ENCODE assay signal across 8 cellular contexts in genomic region chr7:90629306-90629918, GRCh38.
DNase-seq lines count a peak whose midpoint lies in the region; ATAC-seq and TF ChIP-seq lines count a peak whose summit lies in the region.

No MANE protein-coding gene starts in this region.

- peak; percentile 83 for ATAC-seq in GM19372 (IDR thresholded peaks at IDR 0.05; ENCODE audit: low read depth, unreplicated experiment)
- ATAC-seq in HG03354 (IDR thresholded peaks at IDR 0.05; ENCODE audit: poor library complexity, severe bottlenecking, unreplicated experiment) = peak; percentile 92
- ATAC-seq in memory B cell (ENCODE audit: low read depth) = peak; percentile 93
- ATAC-seq in stimulated activated effector memory CD8-positive, alpha-beta T cell treated with anti-CD3 and anti-CD28 coated beads, Interleukin-12 subunit alpha, Interleukin-12 subunit beta, amount 100 ng/mL, for 72 hours = no peak

- no peak overlapping the region for H3K27ac Mint-ChIP-seq in memory B cell
- no peak overlapping the region for H3K27ac Mint-ChIP-seq in stimulated activated effector memory CD8-positive, alpha-beta T cell treated with anti-CD3 and anti-CD28 coated beads, Interleukin-12 subunit alpha, Interleukin-12 subunit beta, amount 100 ng/mL, for 72 hours

- H3K36me3 Mint-ChIP-seq in memory B cell = peaks cover 6% of the 10 kb centered on the region
- no peaks in the 10 kb centered on the region for H3K36me3 Mint-ChIP-seq in stimulated activated effector memory CD8-positive, alpha-beta T cell treated with anti-CD3 and anti-CD28 coated beads, Interleukin-12 subunit alpha, Interleukin-12 subunit beta, amount 100 ng/mL, for 72 hours

- peak; percentile 51 for DNase-seq in DMS53 treated with DMSO at 0.1 percent for 48 hours (lab: John Stamatoyannopoulos, UW; ENCODE audit: unreplicated experiment)
- peak; percentile 58 to 82 for DNase-seq in NOMO-1 (lab: John Stamatoyannopoulos, UW; ENCODE audit: unreplicated experiment in 2 of 2)
- no peak for DNase-seq in coronary artery (ENCODE audit: low spot score)
- peak in 1 of 2 donors; percentile 56 for DNase-seq in memory B cell (ENCODE audit: low spot score in 2 of 2)
- DNase-seq in activated gamma-delta T cell treated with Interleukin-2 at 50 U/mL for 16 hours = no peak
- no peak for DNase-seq in stimulated activated effector memory CD8-positive, alpha-beta T cell treated with anti-CD3 and anti-CD28 coated beads, Interleukin-12 subunit alpha, Interleukin-12 subunit beta, amount 100 ng/mL, for 72 hours (ENCODE audit: low spot score in 2 of 2)

- H3K4me1 Mint-ChIP-seq in memory B cell = peaks cover 13% of the 10 kb centered on the region
- no peaks in the 10 kb centered on the region for H3K4me1 Mint-ChIP-seq in stimulated activated effector memory CD8-positive, alpha-beta T cell treated with anti-CD3 and anti-CD28 coated beads, Interleukin-12 subunit alpha, Interleukin-12 subunit beta, amount 100 ng/mL, for 72 hours

- no peak overlapping the region for H3K4me3 ChIP-seq in coronary artery

- no peaks in the 10 kb centered on the region for H3K9me3 Mint-ChIP-seq in memory B cell
- H3K9me3 Mint-ChIP-seq in stimulated activated effector memory CD8-positive, alpha-beta T cell treated with anti-CD3 and anti-CD28 coated beads, Interleukin-12 subunit alpha, Interleukin-12 subunit beta, amount 100 ng/mL, for 72 hours = peaks cover 3% of the 10 kb centered on the region

- no peak overlapping the region for H3K4me3 Mint-ChIP-seq in memory B cell
- no peak overlapping the region for H3K4me3 Mint-ChIP-seq in stimulated activated effector memory CD8-positive, alpha-beta T cell treated with anti-CD3 and anti-CD28 coated beads, Interleukin-12 subunit alpha, Interleukin-12 subunit beta, amount 100 ng/mL, for 72 hours

- H3K27ac ChIP-seq in coronary artery = no peak overlapping the region

- peak; percentile 41 for TF ChIP-seq CTCF in coronary artery (IDR thresholded peaks at IDR 0.05)

- no peaks in the 10 kb centered on the region for H3K27me3 Mint-ChIP-seq in memory B cell

Comparison
In these comparisons a context has a peak if more than half of its experiments do, and no peak if none do; other contexts are left out.
1. DNase-seq: peak in DMS53 treated with DMSO at 0.1 percent for 48 hours (single experiment) and NOMO-1 (2 of 2); none in coronary artery (single experiment), activated gamma-delta T cell treated with Interleukin-2 at 50 U/mL for 16 hours (single experiment) and stimulated activated effector memory CD8-positive, alpha-beta T cell treated with anti-CD3 and anti-CD28 coated beads, Interleukin-12 subunit alpha, Interleukin-12 subunit beta, amount 100 ng/mL, for 72 hours (0 of 2).